In the genomic region with DNA sequence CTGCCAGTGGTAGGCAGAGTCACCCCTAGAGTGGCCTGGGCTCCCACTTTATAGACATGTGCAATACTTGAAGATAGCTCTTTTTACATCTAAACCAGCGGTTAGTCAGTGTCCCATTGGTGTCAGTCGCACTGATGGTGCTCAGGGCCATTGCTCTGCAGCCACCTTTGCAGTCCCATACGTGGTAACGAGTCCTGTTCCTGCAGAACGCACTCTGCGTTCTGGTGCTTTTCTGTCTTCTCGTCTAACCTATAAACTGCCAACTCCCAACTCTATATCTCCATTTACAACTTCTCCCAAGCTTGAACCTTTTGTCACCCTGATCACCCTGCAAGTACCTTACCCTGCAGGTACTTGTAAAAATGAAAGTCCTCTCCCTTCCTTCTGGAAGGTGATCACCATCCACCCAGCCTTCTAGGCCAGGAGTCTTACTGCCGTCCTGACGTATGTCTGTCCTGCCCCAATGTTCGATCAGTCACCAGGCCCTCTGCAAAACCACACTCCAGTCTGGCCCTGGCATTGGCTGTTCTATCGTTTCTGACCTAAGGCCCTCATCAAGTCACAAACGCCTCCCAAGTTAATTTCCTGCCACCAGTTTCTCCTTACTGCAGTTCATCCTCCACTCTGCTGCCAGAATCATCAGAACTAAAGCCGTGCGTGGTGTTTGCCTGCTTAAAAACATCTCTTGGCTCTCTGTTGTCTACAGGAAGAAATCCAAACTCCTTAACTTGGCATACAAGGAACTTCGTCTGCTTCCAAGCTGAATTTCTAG, we compare ENCODE assay signal across 10 cellular contexts. TPM values are rescaled to one million over a fixed set of nuclear protein-coding genes. Genes with fewer than 3 reads are reported as not detected.
A peak's percentile ranks its signal among the peaks of the same experiment; 100 is the strongest.
DNase-seq lines count a peak whose midpoint lies in the region; ATAC-seq and TF ChIP-seq lines count a peak whose summit lies in the region.
"Had no signal": no experiment of that assay in that cellular context is flagged by ENCODE, and none has a peak within 500 bp of the region (broad histone marks: within the 10 kb centered on the region; RNA-seq: fewer than 3 reads in every experiment).

No MANE protein-coding gene starts in this region.

- TF ChIP-seq CTCF in endodermal cell (conservative IDR thresholded peaks at IDR 0.05), result no peak

- no peaks in the 10 kb centered on the region for H3K27me3 ChIP-seq in endodermal cell (ENCODE audit: control insufficient read depth, insufficient read depth, low read length, poor library complexity, severe bottlenecking)
- H3K27me3 ChIP-seq in naive thymus-derived CD4-positive, alpha-beta T cell (ENCODE audit: control insufficient read depth in 2 of 2, insufficient read depth in 2 of 2, low read length in 2 of 2), result no peaks in the 10 kb centered on the region

- peaks cover 61% of the 10 kb centered on the region for H3K4me1 Mint-ChIP-seq in endodermal cell
- H3K4me1 Mint-ChIP-seq in naive thymus-derived CD4-positive, alpha-beta T cell, result peaks cover 57 to 96% (median 85%) of the 10 kb centered on the region in 7 donors

- POLR2A ChIA-PET in naive thymus-derived CD4-positive, alpha-beta T cell (lab: Charles Lee), result interaction anchor here (0.6 to 10.7 kb wide), 7 partner anchors 9 to 29 kb away, joined by 3 to 99 read pairs (median 10); no protein-coding TSS in a partner anchor
- POLR2A ChIA-PET in HEK293T (lab: Yijun Ruan, JAX), result no interaction called here

- peak overlapping the region; percentile 62 for H3K27ac Mint-ChIP-seq in endodermal cell
- H3K27ac Mint-ChIP-seq in naive thymus-derived CD4-positive, alpha-beta T cell, result peak overlapping the region; percentile 44 to 93 (median 89)

- H3K4me3 Mint-ChIP-seq in endodermal cell, result no peak overlapping the region
- peak overlapping the region; percentile 24 to 75 (median 68) for H3K4me3 Mint-ChIP-seq in naive thymus-derived CD4-positive, alpha-beta T cell

- 90 to 94% methylated on average over 15 of the region's 15 CpGs for WGBS in endodermal cell (ENCODE audit: insufficient coverage in 1 of 2, insufficient read length in 1 of 2), 2 experiments

- CTCF ChIA-PET in naive thymus-derived CD4-positive, alpha-beta T cell (lab: Charles Lee), result interaction anchor here (1.0 to 1.2 kb wide), 2 partner anchors 19 to 28 kb away, joined by 5 read pairs; no protein-coding TSS in a partner anchor
- CTCF ChIA-PET in HEK293T (lab: Yijun Ruan, JAX), result no interaction called here

- no peaks in the 10 kb centered on the region for H3K9me3 Mint-ChIP-seq in endodermal cell
- no peaks in the 10 kb centered on the region for H3K9me3 Mint-ChIP-seq in naive thymus-derived CD4-positive, alpha-beta T cell

- ATAC-seq in Right ventricle myocardium inferior (peak; percentile 52), HG03457 (IDR thresholded peaks at IDR 0.05; ENCODE audit: unreplicated experiment) (no peak), GM18907 (IDR thresholded peaks at IDR 0.05; ENCODE audit: unreplicated experiment) (no peak), GM21447 (IDR thresholded peaks at IDR 0.05; ENCODE audit: unreplicated experiment) (no peak)
- no peak for ATAC-seq in naive thymus-derived CD4-positive, alpha-beta T cell

- no peak overlapping the region for H3K9ac ChIP-seq in endodermal cell (ENCODE audit: extremely low read depth, low read length, poor library complexity, severe bottlenecking)

- H3K27me3 Mint-ChIP-seq in endodermal cell (ENCODE audit: insufficient read depth), result no peaks in the 10 kb centered on the region
- no peaks in the 10 kb centered on the region for H3K27me3 Mint-ChIP-seq in naive thymus-derived CD4-positive, alpha-beta T cell

- H3K4me3 ChIP-seq in endodermal cell (ENCODE audit: low read length), result no peak overlapping the region
- H3K4me3 ChIP-seq in naive thymus-derived CD4-positive, alpha-beta T cell (ENCODE audit: low read length), result no peak overlapping the region

- peaks cover 10% of the 10 kb centered on the region for H3K36me3 ChIP-seq in endodermal cell (ENCODE audit: control insufficient read depth, insufficient read depth, low read length)
- no peaks in the 10 kb centered on the region for H3K36me3 ChIP-seq in naive thymus-derived CD4-positive, alpha-beta T cell (ENCODE audit: control insufficient read depth in 2 of 3, insufficient read depth in 3 of 3, low read length in 3 of 3)
- H3K36me3 ChIP-seq: BE2C had no signal

- H3K4me1 ChIP-seq in endodermal cell (ENCODE audit: control insufficient read depth, insufficient read depth, low read length), result peaks cover 12% of the 10 kb centered on the region
- peaks cover 1 to 50% of the 10 kb centered on the region in 2 donors for H3K4me1 ChIP-seq in naive thymus-derived CD4-positive, alpha-beta T cell (ENCODE audit: control insufficient read depth in 2 of 2, insufficient read depth in 2 of 2, low read length in 2 of 2)

- DNase-seq in Right ventricle myocardium inferior (ENCODE audit: missing footprints), result no peak
- DNase-seq in cardiac septum (ENCODE audit: low spot score), result no peak
- DNase-seq in endodermal cell, result no peak
- DNase-seq in naive thymus-derived CD4-positive, alpha-beta T cell, result no peak
- no peak for DNase-seq in HEK293T (ENCODE audit: extremely low spot score)
- DNase-seq: BE2C; stimulated activated CD4-positive, alpha-beta T cell treated with anti-CD3 and anti-CD28 coated beads, Interleukin-12 subunit alpha, Interleukin-12 subunit beta, amount 100 ng/mL, for 4 hours had no signal

- no peaks in the 10 kb centered on the region for H3K9me3 ChIP-seq in endodermal cell (ENCODE audit: control insufficient read depth, low read length)
- H3K9me3 ChIP-seq in naive thymus-derived CD4-positive, alpha-beta T cell (ENCODE audit: control insufficient read depth in 2 of 3, low read length in 3 of 3), result no peaks in the 10 kb centered on the region
- H3K9me3 ChIP-seq: BE2C had no signal

- intact Hi-C loops in Right ventricle myocardium inferior (cut with DNase I) (no loop called here), cardiac septum (cut with DNase I) (loop anchor here (10.0 kb wide), 1 partner anchor 391 kb away; no protein-coding TSS in a partner anchor)
- intact Hi-C loops in naive thymus-derived CD4-positive, alpha-beta T cell (cut with micrococcal nuclease), result loop anchor here in 1 of 2 donors (1.0 to 10.0 kb wide), 3 partner anchors 10 to 269 kb away; partner anchors contain the start of genes CAGE1 and RIOK1

- no peaks in the 10 kb centered on the region for H3K36me3 Mint-ChIP-seq in endodermal cell (ENCODE audit: low read depth)
- peaks cover 0 to 10% (median 0%) of the 10 kb centered on the region in 5 donors for H3K36me3 Mint-ChIP-seq in naive thymus-derived CD4-positive, alpha-beta T cell

- no peak overlapping the region for H3K27ac ChIP-seq in endodermal cell (ENCODE audit: low read depth, low read length)
- H3K27ac ChIP-seq in naive thymus-derived CD4-positive, alpha-beta T cell (ENCODE audit: low read depth, low read length), result peak overlapping the region; percentile 60

TF ChIP-seq in HEK293T, 16 proteins besides CTCF, POLR2A, EP300 and RAD21:
- TF ChIP-seq FOXM1 (IDR thresholded peaks at IDR 0.05; ENCODE audit: borderline replicate concordance), result no peak
- TF ChIP-seq CTBP1 (IDR thresholded peaks at IDR 0.05; ENCODE audit: borderline replicate concordance), result no peak
- TF ChIP-seq SUZ12 (IDR thresholded peaks at IDR 0.05), result no peak
- no peak for TF ChIP-seq FOXA1 (IDR thresholded peaks at IDR 0.05)
- TF ChIP-seq ELF4 (IDR thresholded peaks at IDR 0.05), result no peak
- TF ChIP-seq BHLHE40 (IDR thresholded peaks at IDR 0.05; ENCODE audit: borderline replicate concordance), result no peak
- no peak for TF ChIP-seq HDGF (IDR thresholded peaks at IDR 0.05; ENCODE audit: borderline replicate concordance)

RNA-seq across cellular contexts. Expression of gene RREB1, which starts 7.9 kb away (rescaled TPM):
- total RNA-seq in Right ventricle myocardium inferior (34.2 TPM), cardiac septum (27.8 TPM), endodermal cell (10 to 100 TPM; 51.2 to 64.3 TPM)
- 13.7 TPM for polyA plus RNA-seq in endodermal cell (2013, experiment 1 of 2)
- polyA plus RNA-seq in endodermal cell (2013, experiment 2 of 2), result 15.6 TPM
- 10 to 100 TPM; 28.3 to 56.7 (median 51.6) TPM for total RNA-seq in naive thymus-derived CD4-positive, alpha-beta T cell
- polyA plus RNA-seq in naive thymus-derived CD4-positive, alpha-beta T cell, result 10 to 100 TPM in 1 of 2 donors, 1 to 10 TPM in 1; 4.2 to 10.0 TPM
